1 cellular context compared by ENCODE assay signal in genomic region chr7:92808006-92808405, GRCh38.
TF ChIP-seq lines count a peak whose summit lies in the region.

No MANE protein-coding gene starts in this region.

TF ChIP-seq in WTC11, 78 proteins besides CTCF, POLR2A, EP300 and RAD21 (continued from another document):
- TF ChIP-seq, protein P1, sequence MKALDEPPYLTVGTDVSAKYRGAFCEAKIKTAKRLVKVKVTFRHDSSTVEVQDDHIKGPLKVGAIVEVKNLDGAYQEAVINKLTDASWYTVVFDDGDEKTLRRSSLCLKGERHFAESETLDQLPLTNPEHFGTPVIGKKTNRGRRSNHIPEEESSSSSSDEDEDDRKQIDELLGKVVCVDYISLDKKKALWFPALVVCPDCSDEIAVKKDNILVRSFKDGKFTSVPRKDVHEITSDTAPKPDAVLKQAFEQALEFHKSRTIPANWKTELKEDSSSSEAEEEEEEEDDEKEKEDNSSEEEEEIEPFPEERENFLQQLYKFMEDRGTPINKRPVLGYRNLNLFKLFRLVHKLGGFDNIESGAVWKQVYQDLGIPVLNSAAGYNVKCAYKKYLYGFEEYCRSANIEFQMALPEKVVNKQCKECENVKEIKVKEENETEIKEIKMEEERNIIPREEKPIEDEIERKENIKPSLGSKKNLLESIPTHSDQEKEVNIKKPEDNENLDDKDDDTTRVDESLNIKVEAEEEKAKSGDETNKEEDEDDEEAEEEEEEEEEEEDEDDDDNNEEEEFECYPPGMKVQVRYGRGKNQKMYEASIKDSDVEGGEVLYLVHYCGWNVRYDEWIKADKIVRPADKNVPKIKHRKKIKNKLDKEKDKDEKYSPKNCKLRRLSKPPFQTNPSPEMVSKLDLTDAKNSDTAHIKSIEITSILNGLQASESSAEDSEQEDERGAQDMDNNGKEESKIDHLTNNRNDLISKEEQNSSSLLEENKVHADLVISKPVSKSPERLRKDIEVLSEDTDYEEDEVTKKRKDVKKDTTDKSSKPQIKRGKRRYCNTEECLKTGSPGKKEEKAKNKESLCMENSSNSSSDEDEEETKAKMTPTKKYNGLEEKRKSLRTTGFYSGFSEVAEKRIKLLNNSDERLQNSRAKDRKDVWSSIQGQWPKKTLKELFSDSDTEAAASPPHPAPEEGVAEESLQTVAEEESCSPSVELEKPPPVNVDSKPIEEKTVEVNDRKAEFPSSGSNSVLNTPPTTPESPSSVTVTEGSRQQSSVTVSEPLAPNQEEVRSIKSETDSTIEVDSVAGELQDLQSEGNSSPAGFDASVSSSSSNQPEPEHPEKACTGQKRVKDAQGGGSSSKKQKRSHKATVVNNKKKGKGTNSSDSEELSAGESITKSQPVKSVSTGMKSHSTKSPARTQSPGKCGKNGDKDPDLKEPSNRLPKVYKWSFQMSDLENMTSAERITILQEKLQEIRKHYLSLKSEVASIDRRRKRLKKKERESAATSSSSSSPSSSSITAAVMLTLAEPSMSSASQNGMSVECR (CRISPR knock-in tag; IDR thresholded peaks at IDR 0.05; ENCODE audit: borderline replicate concordance): no peak
- no peak for TF ChIP-seq ZNF671 (CRISPR knock-in tag; IDR thresholded peaks at IDR 0.05)
- TF ChIP-seq ZNF219 (CRISPR knock-in tag; IDR thresholded peaks at IDR 0.05; ENCODE audit: borderline replicate concordance): no peak
- TF ChIP-seq ZNF416 (CRISPR knock-in tag; IDR thresholded peaks at IDR 0.05): no peak
- no peak for TF ChIP-seq IRF2 (CRISPR knock-in tag; IDR thresholded peaks at IDR 0.05; ENCODE audit: borderline replicate concordance, low read depth)
- no peak for TF ChIP-seq MXD4 (CRISPR knock-in tag; IDR thresholded peaks at IDR 0.05; ENCODE audit: borderline replicate concordance)
- TF ChIP-seq PREB (CRISPR knock-in tag; IDR thresholded peaks at IDR 0.05; ENCODE audit: borderline replicate concordance): no peak
- TF ChIP-seq SMAD3 (CRISPR knock-in tag; IDR thresholded peaks at IDR 0.05; ENCODE audit: borderline replicate concordance): no peak
- no peak for TF ChIP-seq CREM (CRISPR knock-in tag; IDR thresholded peaks at IDR 0.05)
- TF ChIP-seq GRHL2 (CRISPR knock-in tag; IDR thresholded peaks at IDR 0.05; ENCODE audit: insufficient replicate concordance, severe bottlenecking): no peak
- no peak for TF ChIP-seq ZNF396 (CRISPR knock-in tag; IDR thresholded peaks at IDR 0.05; ENCODE audit: borderline replicate concordance)
